8 cellular contexts compared by ENCODE assay signal in genomic region chr11:47175746-47176327, GRCh38. TPM values are rescaled to one million over a fixed set of nuclear protein-coding genes. Genes with fewer than 3 reads are reported as not detected.
DNase-seq lines count a peak whose midpoint lies in the region; ATAC-seq and TF ChIP-seq lines count a peak whose summit lies in the region.

No MANE protein-coding gene starts in this region.

- ATAC-seq in GM23338 (no peak), GM18867 (IDR thresholded peaks at IDR 0.05; ENCODE audit: unreplicated experiment) (no peak)

- H3K27ac Mint-ChIP-seq in GM23338: peak overlapping the region; percentile 99

- peak overlapping the region; percentile 95 for H3K4me3 Mint-ChIP-seq in GM23338

- H3K4me2 ChIP-seq in GM23338: peak overlapping the region; percentile 100
- H3K4me2 ChIP-seq in fibroblast of lung (ENCODE audit: extremely low read depth, insufficient read depth, low read length): peak overlapping the region; percentile 98
- H3K4me2 ChIP-seq in skeletal muscle satellite cell (ENCODE audit: low read length): peak overlapping the region; percentile 95

- H3K27me3 ChIP-seq in GM23338 (ENCODE audit: insufficient read depth) (no peaks in the 10 kb centered on the region), SJSA1 (replicated peaks) (no peaks in the 10 kb centered on the region), fibroblast of lung (ENCODE audit: control insufficient read depth, insufficient read depth, low read length) (no peaks in the 10 kb centered on the region), skeletal muscle satellite cell (ENCODE audit: control insufficient read depth, insufficient read depth, low read length) (no peaks in the 10 kb centered on the region)

- H3K27me3 Mint-ChIP-seq in GM23338 (ENCODE audit: insufficient read depth, low read depth, poor library complexity): peaks cover 21% of the 10 kb centered on the region

- peaks cover 42% of the 10 kb centered on the region for H3K36me3 Mint-ChIP-seq in GM23338 (ENCODE audit: low read depth)

- H3K9me3 ChIP-seq in SJSA1 (replicated peaks): no peaks in the 10 kb centered on the region
- no peaks in the 10 kb centered on the region for H3K9me3 ChIP-seq in fibroblast of lung (ENCODE audit: control insufficient read depth, insufficient read depth, low read depth, low read length)
- H3K9me3 ChIP-seq in skeletal muscle satellite cell (replicated peaks; ENCODE audit: low read length): no peaks in the 10 kb centered on the region

- H3K4me1 ChIP-seq in GM23338 (ENCODE audit: insufficient read depth): peaks cover 5% of the 10 kb centered on the region; the same call in 1 of the 2 replicates
- peaks cover 14% of the 10 kb centered on the region for H3K4me1 ChIP-seq in SJSA1 (replicated peaks)
- H3K4me1 ChIP-seq in fibroblast of lung (ENCODE audit: control insufficient read depth, extremely low read depth, insufficient read depth, low read length): peaks cover 13% of the 10 kb centered on the region
- H3K4me1 ChIP-seq in skeletal muscle satellite cell (ENCODE audit: control insufficient read depth, insufficient read depth, low read length): peaks cover 17% of the 10 kb centered on the region

- H3K79me2 ChIP-seq in GM23338 (replicated peaks; ENCODE audit: insufficient read depth) (peaks cover 49% of the 10 kb centered on the region), fibroblast of lung (ENCODE audit: control insufficient read depth, insufficient read depth, low read length) (peaks cover 47% of the 10 kb centered on the region)

- peak overlapping the region; percentile 97 for H3K9ac ChIP-seq in fibroblast of lung (ENCODE audit: insufficient read depth, low read length)
- H3K9ac ChIP-seq in skeletal muscle satellite cell (ENCODE audit: low read depth, low read length): peak overlapping the region; percentile 99

- no peak for DNase-seq in GM23338 (ENCODE audit: low spot score)
- no peak for DNase-seq in SJSA1 (ENCODE audit: low read depth in 1 of 2, low spot score in 2 of 2)
- no peak for DNase-seq in fibroblast of lung (ENCODE audit: low read depth in 2 of 2)
- no peak for DNase-seq in COLO829 (ENCODE audit: low spot score)
- no peak for DNase-seq in stimulated activated CD8-positive, alpha-beta memory T cell treated with anti-CD3 and anti-CD28 coated beads, Interleukin-4, amount 100 ng/mL, for 48 hours
- DNase-seq in NCI-H2107 treated with DMSO at 0.1 percent for 48 hours (lab: John Stamatoyannopoulos, UW; ENCODE audit: unreplicated experiment): no peak

- H2AFZ ChIP-seq in GM23338: no peak overlapping the region
- H2AFZ ChIP-seq in fibroblast of lung (ENCODE audit: low read length): no peak overlapping the region

- peaks cover 18% of the 10 kb centered on the region for H3F3A ChIP-seq in GM23338 (replicated peaks; ENCODE audit: low read depth)

- H3K36me3 ChIP-seq in GM23338 (ENCODE audit: insufficient read depth): peaks cover 9% of the 10 kb centered on the region; the same call in 1 of the 2 replicates
- peaks cover 66% of the 10 kb centered on the region for H3K36me3 ChIP-seq in SJSA1
- peaks cover 19% of the 10 kb centered on the region for H3K36me3 ChIP-seq in fibroblast of lung (ENCODE audit: control insufficient read depth, insufficient read depth, low read length)
- H3K36me3 ChIP-seq in skeletal muscle satellite cell (ENCODE audit: insufficient read depth, low read length): peaks cover 33% of the 10 kb centered on the region

- TF ChIP-seq CTCF in GM23338 (conservative IDR thresholded peaks at IDR 0.05; ENCODE audit: low read depth in 2 of 2): no peak
- no peak for TF ChIP-seq CTCF in fibroblast of lung (conservative IDR thresholded peaks at IDR 0.05 in 1 of 2, IDR thresholded peaks at IDR 0.05 in 1 of 2; ENCODE audit: low read depth in 1 of 2, low read length in 2 of 2)

- H4K20me1 ChIP-seq in GM23338 (replicated peaks; ENCODE audit: insufficient read depth) (peaks cover 7% of the 10 kb centered on the region; the same call in 1 of the 2 replicates), fibroblast of lung (ENCODE audit: control insufficient read depth, extremely low read depth, insufficient read depth, low read length) (no peaks in the 10 kb centered on the region)

- H3K4me1 Mint-ChIP-seq in GM23338: peaks cover 19% of the 10 kb centered on the region

- peak overlapping the region; percentile 100 for H3K4me3 ChIP-seq in GM23338
- peak overlapping the region; percentile 86 for H3K4me3 ChIP-seq in SJSA1
- H3K4me3 ChIP-seq in fibroblast of lung (replicated peaks in 1 of 4; ENCODE audit: control extremely low read depth in 1 of 4, insufficient read depth in 1 of 4, low read depth in 3 of 4, low read length in 4 of 4): peak overlapping the region; percentile 91 to 99 (median 93)
- peak overlapping the region; percentile 95 for H3K4me3 ChIP-seq in skeletal muscle satellite cell (ENCODE audit: low read length)

- no peaks in the 10 kb centered on the region for H3K9me2 ChIP-seq in GM23338 (ENCODE audit: insufficient read depth)

- H3K27ac ChIP-seq in GM23338 (ENCODE audit: low read depth): peak overlapping the region; percentile 96
- H3K27ac ChIP-seq in SJSA1: peak overlapping the region; percentile 84
- peak overlapping the region; percentile 98 for H3K27ac ChIP-seq in fibroblast of lung (ENCODE audit: insufficient read depth, low read length)

- no peaks in the 10 kb centered on the region for H3K9me3 Mint-ChIP-seq in GM23338

TF ChIP-seq in GM23338, 12 proteins besides CTCF, POLR2A, EP300 and RAD21 (continues in another document):
- TF ChIP-seq ETS1 (IDR thresholded peaks at IDR 0.05) (no peak), POLR2AphosphoS5 (IDR thresholded peaks at IDR 0.05; ENCODE audit: low read depth) (no peak), ZNF331 (CRISPR knock-in tag; IDR thresholded peaks at IDR 0.05; ENCODE audit: low read depth) (no peak), REST (IDR thresholded peaks at IDR 0.05; ENCODE audit: unreplicated experiment) (no peak), JUNB (IDR thresholded peaks at IDR 0.05; ENCODE audit: unreplicated experiment) (no peak), EZH2phosphoT487 (IDR thresholded peaks at IDR 0.05; ENCODE audit: unreplicated experiment) (no peak), CREB1 (CRISPR knock-in tag; IDR thresholded peaks at IDR 0.05; ENCODE audit: low read depth) (no peak)

RNA-seq across cellular contexts. Expression of gene ARFGAP2, which starts 0.8 kb away (rescaled TPM):
- 111 and 122 TPM in 2 replicates for total RNA-seq in GM23338 (2014; rRNA removed; shearing (Covaris generic))
- polyA plus RNA-seq in GM23338 (2016; fragmentation: Nextera tagmentation; extraction: Ambion mirVana) (24.2 and 25.6 TPM in 2 replicates), fibroblast of lung (50.1 and 68.7 TPM in 2 replicates)
- total RNA-seq in SJSA1 (2014; rRNA removed; shearing (Covaris generic)): 58.5 and 134 TPM in 2 replicates
- total RNA-seq in fibroblast of lung: 68.1 and 80.4 TPM in 2 replicates
- 48.5 and 66.0 TPM in 2 replicates for polyA plus RNA-seq in fibroblast of lung (2012)
- 91.4 and 169 TPM in 2 replicates for polyA minus RNA-seq in fibroblast of lung (ENCODE audit: low replicate concordance)
- 121 TPM in 2 replicates for total RNA-seq in skeletal muscle satellite cell (2012; rRNA removed)

RNA-seq across cellular contexts. Expression of gene PACSIN3, which starts 10.4 kb away (rescaled TPM):
- total RNA-seq in GM23338 (2014; rRNA removed; shearing (Covaris generic)): 66.5 and 72.1 TPM in 2 replicates
- 38.8 and 39.6 TPM in 2 replicates for polyA plus RNA-seq in GM23338 (2016; fragmentation: Nextera tagmentation; extraction: Ambion mirVana)
- 18.8 and 23.2 TPM in 2 replicates for total RNA-seq in SJSA1 (2014; rRNA removed; shearing (Covaris generic))
- total RNA-seq in fibroblast of lung: 19.8 and 20.0 TPM in 2 replicates
- polyA plus RNA-seq in fibroblast of lung: 7.0 and 10.8 TPM in 2 replicates
- polyA plus RNA-seq in fibroblast of lung (2012): 14.2 and 18.4 TPM in 2 replicates
- 6.6 and 16.7 TPM in 2 replicates for polyA minus RNA-seq in fibroblast of lung (ENCODE audit: low replicate concordance)
- total RNA-seq in skeletal muscle satellite cell (2012; rRNA removed): 8.1 and 9.9 TPM in 2 replicates

RNA-seq across cellular contexts. Expression of gene DDB2, which starts 38.9 kb away (rescaled TPM):
- 62.5 and 63.1 TPM in 2 replicates for total RNA-seq in GM23338 (2014; rRNA removed; shearing (Covaris generic))
- polyA plus RNA-seq in GM23338 (2016; fragmentation: Nextera tagmentation; extraction: Ambion mirVana): 58.7 and 60.2 TPM in 2 replicates
- 41.3 and 63.5 TPM in 2 replicates for total RNA-seq in SJSA1 (2014; rRNA removed; shearing (Covaris generic))
- 53.4 and 70.0 TPM in 2 replicates for total RNA-seq in fibroblast of lung
- polyA plus RNA-seq in fibroblast of lung: 21.2 and 45.4 TPM in 2 replicates
- polyA plus RNA-seq in fibroblast of lung (2012): 20.2 and 43.1 TPM in 2 replicates
- 8.8 and 32.4 TPM in 2 replicates for polyA minus RNA-seq in fibroblast of lung (ENCODE audit: low replicate concordance)
- 14.4 and 19.3 TPM in 2 replicates for total RNA-seq in skeletal muscle satellite cell (2012; rRNA removed)
